ENCODE assay signal across 9 cellular contexts in genomic region chr2:74290466-74291216, GRCh38. TPM values are rescaled to one million over a fixed set of nuclear protein-coding genes. Genes with fewer than 3 reads are reported as not detected.
DNase-seq lines count a peak whose midpoint lies in the region; ATAC-seq, FAIRE-seq and TF ChIP-seq lines count a peak whose summit lies in the region.
"Had no signal": no experiment of that assay in that cellular context is flagged by ENCODE, and none has a peak within 500 bp of the region (broad histone marks: within the 10 kb centered on the region; RNA-seq: fewer than 3 reads in every experiment).

No MANE protein-coding gene starts in this region.

- no peak overlapping the region for H3K4ac ChIP-seq in H1 (replicated peaks; ENCODE audit: insufficient read length, low read depth, low read length)

- POLR2A ChIA-PET in CD8-positive, alpha-beta memory T cell (lab: Charles Lee), result interaction anchor here (1.0 kb wide), 1 partner anchor 112 kb away, joined by 6 read pairs; the partner anchor contains the start of gene MOB1A
- POLR2A ChIA-PET in H1 (lab: Charles Lee; ENCODE audit: partially characterized antibody), result interaction anchor here (0.9 to 1.0 kb wide), 2 partner anchors 9 to 101 kb away, joined by 3 read pairs; no protein-coding TSS in a partner anchor

- peaks cover 24% of the 10 kb centered on the region for H3K4me1 ChIP-seq in CD8-positive, alpha-beta memory T cell (ENCODE audit: insufficient read depth, low read length)
- H3K4me1 ChIP-seq in H1 (replicated peaks in 1 of 4; ENCODE audit: control insufficient read depth in 3 of 4, insufficient read depth in 4 of 4, low read length in 3 of 4), result no peaks in the 10 kb centered on the region

- no peaks in the 10 kb centered on the region for H3K9me3 ChIP-seq in CD8-positive, alpha-beta memory T cell (ENCODE audit: low read length)
- no peaks in the 10 kb centered on the region for H3K9me3 ChIP-seq in H1 (ENCODE audit: insufficient read depth in 2 of 2, low read depth in 1 of 2, low read length in 1 of 2)

- H4K5ac ChIP-seq in H1 (ENCODE audit: insufficient read length, low read depth, low read length), result no peak overlapping the region

- no peak for FAIRE-seq in H1 (lab: Jason Lieb, UNC)
- FAIRE-seq in HTR-8/SVneo (lab: Jason Lieb, UNC), result no peak
- FAIRE-seq: colon had no signal

- no peak overlapping the region for H3K23ac ChIP-seq in H1 (ENCODE audit: insufficient read length)

- H4K8ac ChIP-seq in H1 (ENCODE audit: extremely low read depth, insufficient read depth, low read length), result peak overlapping the region; percentile 1

- peaks cover 23 to 29% (median 23%) of the 10 kb centered on the region in 3 donors for H3K4me1 Mint-ChIP-seq in CD8-positive, alpha-beta memory T cell

- 89% methylated on average over 4 of the region's 4 CpGs; no CpG with 5 or more reads in 1 of the 2 experiments for WGBS in H1 (ENCODE audit: extremely low coverage in 1 of 2, insufficient coverage in 1 of 2, insufficient read length in 1 of 2, insufficient replicate concordance in 2 of 2, low coverage in 1 of 2, low lambda C conversion rate in 2 of 2, missing lambda C conversion rate in 1 of 2), 2 experiments

- H3K9me3 Mint-ChIP-seq in CD8-positive, alpha-beta memory T cell, result peaks cover 0 to 2% (median 0%) of the 10 kb centered on the region in 5 donors

- no peak overlapping the region for H4K91ac ChIP-seq in H1 (replicated peaks; ENCODE audit: insufficient read length, low read length)

- H3K79me1 ChIP-seq in H1 (ENCODE audit: low read depth, low read length), result no peaks in the 10 kb centered on the region

- H3K36me3 ChIP-seq in CD8-positive, alpha-beta memory T cell (ENCODE audit: insufficient read depth, low read length), result no peaks in the 10 kb centered on the region
- no peaks in the 10 kb centered on the region for H3K36me3 ChIP-seq in H1 (ENCODE audit: control insufficient read depth in 2 of 4, insufficient read depth in 4 of 4, low read length in 3 of 4)

- no peak for TF ChIP-seq RAD21 in H1 (IDR thresholded peaks at IDR 0.05 in 1 of 2, conservative IDR thresholded peaks at IDR 0.05 in 1 of 2; ENCODE audit: low read depth in 2 of 2, low read length in 2 of 2)

- H4K20me1 ChIP-seq in H1 (replicated peaks in 1 of 2; ENCODE audit: control insufficient read depth in 1 of 2, insufficient read depth in 2 of 2, low read length in 2 of 2), result no peaks in the 10 kb centered on the region

- H2BK20ac ChIP-seq in H1 (ENCODE audit: low read length), result no peak overlapping the region

- peak overlapping the region; percentile 52 to 91 (median 88) for H3K27ac Mint-ChIP-seq in CD8-positive, alpha-beta memory T cell

- no peak overlapping the region for H3K56ac ChIP-seq in H1 (replicated peaks; ENCODE audit: insufficient read length, low read depth, low read length)

- no peak overlapping the region for H3K14ac ChIP-seq in H1 (ENCODE audit: insufficient read length)

- H3K18ac ChIP-seq in H1 (ENCODE audit: extremely low read depth, low read length), result no peak overlapping the region

- no peak for TF ChIP-seq POLR2A in H1 (IDR thresholded peaks at IDR 0.05; ENCODE audit: control extremely low read depth in 1 of 2, low read depth in 2 of 2, low read length in 2 of 2)

- H2BK15ac ChIP-seq in H1 (ENCODE audit: low read length), result no peak overlapping the region

- peaks cover 0 to 4% (median 2%) of the 10 kb centered on the region in 3 donors for H3K36me3 Mint-ChIP-seq in CD8-positive, alpha-beta memory T cell

- no peak overlapping the region for H2AFZ ChIP-seq in H1 (ENCODE audit: low read length)

- peak; percentile 75 for ATAC-seq in GM21576 (IDR thresholded peaks at IDR 0.05; ENCODE audit: unreplicated experiment)
- no peak for ATAC-seq in GM19463 (IDR thresholded peaks at IDR 0.05; ENCODE audit: unreplicated experiment)

- TF ChIP-seq EP300 in H1 (IDR thresholded peaks at IDR 0.05; ENCODE audit: borderline replicate concordance in 1 of 2, low read depth in 2 of 2, low read length in 2 of 2), result no peak

- no peak overlapping the region for H2BK12ac ChIP-seq in H1 (ENCODE audit: low read depth, low read length)

- no peak for TF ChIP-seq CTCF in H1 (IDR thresholded peaks at IDR 0.05; ENCODE audit: control extremely low read depth in 1 of 3, insufficient read depth in 1 of 3, low read depth in 1 of 3, low read length in 3 of 3)

- H3K4me3 Mint-ChIP-seq in CD8-positive, alpha-beta memory T cell, result peak overlapping the region; percentile 52 to 84 (median 75)

- CTCF ChIA-PET in CD8-positive, alpha-beta memory T cell (lab: Charles Lee), result interaction anchor here (0.7 to 1.8 kb wide), 3 partner anchors 10 to 44 kb away, joined by 3 to 10 read pairs (median 7); no protein-coding TSS in a partner anchor
- CTCF ChIA-PET in H1 (lab: Charles Lee; ENCODE audit: partially characterized antibody), result interaction anchor here (1.1 to 2.5 kb wide), 5 partner anchors 11 to 202 kb away, joined by 3 to 10 read pairs (median 5); no protein-coding TSS in a partner anchor

- no peak overlapping the region for H2AK5ac ChIP-seq in H1 (ENCODE audit: low read depth, low read length)

- H3K4me3 ChIP-seq in CD8-positive, alpha-beta memory T cell (ENCODE audit: low read length), result peak overlapping the region; percentile 36
- no peak overlapping the region for H3K4me3 ChIP-seq in H1 (ENCODE audit: extremely low read depth in 1 of 4, insufficient read depth in 2 of 4, low read depth in 3 of 4, low read length in 4 of 4)

- peaks cover 0 to 6% of the 10 kb centered on the region in 2 donors for H3K27me3 Mint-ChIP-seq in CD8-positive, alpha-beta memory T cell

- H3K27me3 ChIP-seq in CD8-positive, alpha-beta memory T cell (ENCODE audit: insufficient read depth, low read length, poor library complexity, severe bottlenecking), result no peaks in the 10 kb centered on the region
- H3K27me3 ChIP-seq in H1 (replicated peaks in 1 of 4; ENCODE audit: control insufficient read depth in 3 of 4, extremely low read depth in 1 of 4, insufficient read depth in 3 of 4, low read length in 3 of 4), result no peaks in the 10 kb centered on the region

- H3K79me2 ChIP-seq in H1 (ENCODE audit: control insufficient read depth in 1 of 2, insufficient read depth in 2 of 2, low read length in 2 of 2), result no peaks in the 10 kb centered on the region

- H2BK5ac ChIP-seq in H1 (ENCODE audit: low read depth, low read length), result no peak overlapping the region

- H3K9ac ChIP-seq in H1 (replicated peaks in 1 of 4; ENCODE audit: extremely low read depth in 1 of 4, low read depth in 3 of 4, low read length in 3 of 4), result no peak overlapping the region

- H2BK120ac ChIP-seq in H1 (replicated peaks; ENCODE audit: low read depth, low read length), result no peak overlapping the region

- DNase-seq in CD8-positive, alpha-beta memory T cell, result peak in 4 of 5 donors; percentile 32 to 71 (median 62)
- DNase-seq in T-helper 22 cell (ENCODE audit: low read depth), result peak; percentile 8
- no peak for DNase-seq in H1 (ENCODE audit: low read depth in 1 of 2, low spot score in 2 of 2)
- no peak for DNase-seq in nucleus accumbens (lab: John Stamatoyannopoulos, UW)
- DNase-seq in HTR-8/SVneo (ENCODE audit: insufficient read length, low spot score), result no peak
- DNase-seq in DMS79 treated with DMSO at 0.1 percent for 48 hours (lab: John Stamatoyannopoulos, UW), result no peak

- H3K4me2 ChIP-seq in H1 (ENCODE audit: insufficient read depth in 1 of 2, low read depth in 2 of 2, low read length in 2 of 2), result no peak overlapping the region

- H3K23me2 ChIP-seq in H1 (ENCODE audit: low read depth, low read length), result no peaks in the 10 kb centered on the region

- H3K27ac ChIP-seq in CD8-positive, alpha-beta memory T cell (ENCODE audit: low read depth, low read length), result peak overlapping the region; percentile 17
- H3K27ac ChIP-seq in H1 (ENCODE audit: low read depth, low read length), result no peak overlapping the region

TF ChIP-seq in H1, 55 proteins besides CTCF, POLR2A, EP300 and RAD21 (continues in another document):
- TF ChIP-seq ZNF274 (IDR thresholded peaks at IDR 0.05; ENCODE audit: borderline replicate concordance, extremely low read depth, low read length), result no peak

RNA-seq across cellular contexts. Expression of gene SLC4A5, which starts 52.6 kb away (rescaled TPM):
- total RNA-seq in CD8-positive, alpha-beta memory T cell, result 1 to 10 TPM; 1.8 to 1.9 TPM
- 0.13 TPM for polyA plus RNA-seq in CD8-positive, alpha-beta memory T cell
- 0.52 and 0.86 TPM in 2 replicates for total RNA-seq in H1 (2021; fragmentation: NEBNext Ultra II Directional; extraction: Animal tissue kit (Norgen Biotek cat#: 25700))
- polyA plus RNA-seq in H1 (2011; rRNA removed), result 0.42 TPM in 2 replicates
- polyA plus RNA-seq in H1 (2011; cell fraction: cytosol; rRNA removed), result 0.62 TPM
- polyA plus RNA-seq in H1 (2011; cell fraction: nucleus; rRNA removed), result 2.2 TPM
- polyA plus RNA-seq in H1 (2012, experiment 1 of 2), result 0.43 to 1.1 TPM (median 0.70 TPM) in 4 replicates
- 0.09 TPM for polyA plus RNA-seq in H1 (2012, experiment 2 of 2)
- 0.39 TPM for polyA plus RNA-seq in H1 (2013, experiment 1 of 2)
- 0.18 TPM for polyA plus RNA-seq in H1 (2013, experiment 2 of 2)
- polyA minus RNA-seq in H1 (2011; rRNA and poly(A)+ RNA removed), result 0.56 TPM in 1 of 2 replicates, not detected in the other
- not detected for polyA minus RNA-seq in H1 (2011; cell fraction: cytosol; rRNA and poly(A)+ RNA removed)
- polyA minus RNA-seq in H1 (2011; cell fraction: nucleus; rRNA and poly(A)+ RNA removed), result 3.6 TPM

Comparison
In these comparisons a context has a peak if more than half of its experiments do, and no peak if none do; other contexts are left out.
1. DNase-seq: peak in CD8-positive, alpha-beta memory T cell (4 of 5) and T-helper 22 cell (single experiment); none in H1 (0 of 2), nucleus accumbens (0 of 56), HTR-8/SVneo (single experiment) and DMS79 treated with DMSO at 0.1 percent for 48 hours (single experiment).